ENCODE assay signal across 25 cellular contexts in genomic region chr7:5708271-5708670, GRCh38.
A peak's percentile ranks its signal among the peaks of the same experiment; 100 is the strongest.
DNase-seq lines count a peak whose midpoint lies in the region; TF ChIP-seq lines count a peak whose summit lies in the region.
"Had no signal": no experiment of that assay in that cellular context is flagged by ENCODE, and none has a peak within 500 bp of the region (broad histone marks: within the 10 kb centered on the region; RNA-seq: fewer than 3 reads in every experiment).

No MANE protein-coding gene starts in this region.

- no peak for TF ChIP-seq EP300 in transverse colon (IDR thresholded peaks at IDR 0.05; ENCODE audit: low read depth)

- no peak for TF ChIP-seq POLR2A in breast epithelium (IDR thresholded peaks at IDR 0.05)
- no peak for TF ChIP-seq POLR2A in transverse colon (IDR thresholded peaks at IDR 0.05)

- no peaks in the 10 kb centered on the region for H3K9me3 Mint-ChIP-seq in MCF 10A (ENCODE audit: unreplicated experiment)
- no peaks in the 10 kb centered on the region for H3K9me3 Mint-ChIP-seq in mesothelial cell of epicardium
- no peaks in the 10 kb centered on the region for H3K9me3 Mint-ChIP-seq in osteocyte (ENCODE audit: unreplicated experiment)

- no peaks in the 10 kb centered on the region for H3K9me3 ChIP-seq in breast epithelium
- H3K9me3 ChIP-seq in MM.1S (replicated peaks; ENCODE audit: insufficient read depth, low read length), result no peaks in the 10 kb centered on the region
- H3K9me3 ChIP-seq in transverse colon, result no peaks in the 10 kb centered on the region
- H3K9me3 ChIP-seq: upper lobe of right lung had no signal

- H3K27me3 ChIP-seq in breast epithelium (no peaks in the 10 kb centered on the region), MM.1S (replicated peaks; ENCODE audit: insufficient read depth, low read length) (no peaks in the 10 kb centered on the region), transverse colon (no peaks in the 10 kb centered on the region)
- H3K27me3 ChIP-seq: brain microvascular endothelial cell, upper lobe of right lung had no signal

- peak overlapping the region; percentile 42 for H3K27ac Mint-ChIP-seq in MCF 10A (ENCODE audit: low read depth, unreplicated experiment)
- H3K27ac Mint-ChIP-seq in mesothelial cell of epicardium, result no peak overlapping the region
- H3K27ac Mint-ChIP-seq in osteocyte (ENCODE audit: unreplicated experiment), result no peak overlapping the region

- TF ChIP-seq CTCF in MCF 10A (IDR thresholded peaks at IDR 0.05; ENCODE audit: unreplicated experiment), result no peak
- TF ChIP-seq CTCF in breast epithelium (IDR thresholded peaks at IDR 0.05), result no peak
- no peak for TF ChIP-seq CTCF in MM.1S (IDR thresholded peaks at IDR 0.05; ENCODE audit: low read length)
- TF ChIP-seq CTCF in transverse colon (IDR thresholded peaks at IDR 0.05), result no peak
- no peak for TF ChIP-seq CTCF in mesothelial cell of epicardium (IDR thresholded peaks at IDR 0.05; ENCODE audit: unreplicated experiment)
- TF ChIP-seq CTCF in osteocyte (IDR thresholded peaks at IDR 0.05), result no peak

- no TSS peak for BruUV-seq in MCF 10A (replicated peaks; lab: Mats Ljungman, UMichigan)

- no peaks in the 10 kb centered on the region for H3K9me2 ChIP-seq in MM.1S (replicated peaks; ENCODE audit: insufficient read depth, low read length)

- in situ Hi-C loops in transverse colon (cut with MboI; ENCODE audit: low pct_ligation_motif_present in 1 of 4, low pct_unique_long_range_greater_than_20kb in 1 of 4, low sequenced_read_pairs in 3 of 4), result loop anchor here in 2 of 4 donors (10.0 kb wide), 1 partner anchor 213 kb away; no protein-coding TSS in a partner anchor

- H3K36me3 ChIP-seq in breast epithelium, result no peaks in the 10 kb centered on the region
- H3K36me3 ChIP-seq in MM.1S (replicated peaks; ENCODE audit: insufficient read depth, low read length), result no peaks in the 10 kb centered on the region
- peaks cover 0 to 39% (median 13%) of the 10 kb centered on the region in 4 donors for H3K36me3 ChIP-seq in transverse colon

- 0 out of 2 replicates have a peak, but pooled peaks cover 5% of the 10 kb centered on the region for H4K20me1 ChIP-seq in MM.1S (ENCODE audit: insufficient read depth, low read length)

- H3F3A ChIP-seq in MM.1S (ENCODE audit: insufficient read depth, low read length), result 0 out of 2 replicates have a peak, but pooled peaks cover 6% of the 10 kb centered on the region

- DNase-seq in MCF 10A (ENCODE audit: unreplicated experiment) (no peak), breast epithelium (ENCODE audit: low spot score in 2 of 2) (no peak), MM.1S (peak; percentile 14), caudate nucleus (lab: John Stamatoyannopoulos, UW) (no peak), transverse colon (no peak), mesothelial cell of epicardium (ENCODE audit: low spot score in 2 of 2, unreplicated experiment in 2 of 2) (no peak), osteocyte (ENCODE audit: extremely low spot score, unreplicated experiment) (no peak)
- DNase-seq: activated effector memory CD4-positive, alpha-beta T cell treated with anti-CD3 and anti-CD28 coated beads, Interleukin-2, amount 50 U/mL, for 16 hours; amniotic stem cell; brain microvascular endothelial cell; DMS79; foreskin melanocyte; GOT3; IMR-90; NCI-H146; NCI-H82; right cardiac atrium; SIG-M5; stimulated activated CD4-positive, alpha-beta T cell treated with anti-CD3 and anti-CD28 coated beads, Interleukin-1b, Interleukin-23, amount 100 ng/mL, for 48 hours; stimulated activated CD8-positive, alpha-beta memory T cell treated with anti-CD3 and anti-CD28 coated beads, Interleukin-4, amount 100 ng/mL, for 48 hours; substantia nigra; T1000; upper lobe of right lung had no signal

- H3K27me3 Mint-ChIP-seq in MCF 10A (ENCODE audit: insufficient read depth, unreplicated experiment) (no peaks in the 10 kb centered on the region), mesothelial cell of epicardium (ENCODE audit: low read depth) (no peaks in the 10 kb centered on the region), osteocyte (ENCODE audit: unreplicated experiment) (no peaks in the 10 kb centered on the region)

- H3K27ac ChIP-seq in breast epithelium (no peak overlapping the region), MM.1S (ENCODE audit: low read length) (no peak overlapping the region), caudate nucleus (ENCODE audit: low read depth, low read length) (peak overlapping the region; percentile 11), transverse colon (peak overlapping the region; percentile 27 to 55 (median 46))
- H3K27ac ChIP-seq: brain microvascular endothelial cell, C4-2B, upper lobe of right lung, VCaP had no signal

- POLR2A ChIA-PET in MCF 10A (lab: Yijun Ruan, JAX), result interaction anchor here (0.6 to 1.0 kb wide), 2 partner anchors 16 to 1585 kb away, joined by 3 read pairs; no protein-coding TSS in a partner anchor

- 71 to 79% methylated on average over 3 of the region's 3 CpGs for WGBS in transverse colon (ENCODE audit: low coverage in 1 of 2), 2 donors

- H3K4me1 Mint-ChIP-seq in MCF 10A (ENCODE audit: insufficient read depth, unreplicated experiment) (peaks cover 12% of the 10 kb centered on the region), mesothelial cell of epicardium (peaks cover 3% of the 10 kb centered on the region), osteocyte (ENCODE audit: unreplicated experiment) (peaks cover 27% of the 10 kb centered on the region)

- H3K4me3 Mint-ChIP-seq in MCF 10A (ENCODE audit: unreplicated experiment) (no peak overlapping the region), mesothelial cell of epicardium (no peak overlapping the region), osteocyte (ENCODE audit: unreplicated experiment) (no peak overlapping the region)

- no peak overlapping the region for H2AFZ ChIP-seq in MM.1S (ENCODE audit: low read length)

- CTCF ChIA-PET in MCF 10A (lab: Yijun Ruan, JAX), result interaction anchor here (0.6 to 2.3 kb wide), 4 partner anchors 15 to 214 kb away, joined by 4 to 9 read pairs (median 8); no protein-coding TSS in a partner anchor

- no peaks in the 10 kb centered on the region for H3K79me2 ChIP-seq in MM.1S (ENCODE audit: low read length)

- no peak overlapping the region for H3K9ac ChIP-seq in MM.1S (ENCODE audit: low read length)

- H3K4me3 ChIP-seq in breast epithelium (no peak overlapping the region), MM.1S (ENCODE audit: low read length) (no peak overlapping the region), transverse colon (no peak overlapping the region)
- H3K4me3 ChIP-seq: upper lobe of right lung had no signal

- H3K4me1 ChIP-seq in breast epithelium, result no peaks in the 10 kb centered on the region
- peaks cover 15% of the 10 kb centered on the region for H3K4me1 ChIP-seq in MM.1S (ENCODE audit: low read length)
- peaks cover 0 to 15% (median 5%) of the 10 kb centered on the region in 4 donors for H3K4me1 ChIP-seq in transverse colon

- peaks cover 66% of the 10 kb centered on the region for H3K36me3 Mint-ChIP-seq in MCF 10A (ENCODE audit: insufficient read depth, unreplicated experiment)
- peaks cover 39% of the 10 kb centered on the region for H3K36me3 Mint-ChIP-seq in mesothelial cell of epicardium
- peaks cover 44% of the 10 kb centered on the region for H3K36me3 Mint-ChIP-seq in osteocyte (ENCODE audit: unreplicated experiment)

- intact Hi-C loops in MCF 10A (cut with micrococcal nuclease) (no loop called here), breast epithelium (cut with DNase I; ENCODE audit: low total_unique reads) (no loop called here), transverse colon (cut with DNase I; ENCODE audit: low total_unique reads) (loop anchor here (10.0 kb wide), 1 partner anchor 343 kb away; no protein-coding TSS in a partner anchor)

- no peak overlapping the region for H3K4me2 ChIP-seq in MM.1S (ENCODE audit: low read depth, low read length)

Comparison
In these comparisons a context has a peak if more than half of its experiments do, and no peak if none do; other contexts are left out.
1. H3K27ac ChIP-seq: peak in caudate nucleus (single experiment) and transverse colon (4 of 4); none in breast epithelium (0 of 2) and MM.1S (single experiment).